In genomic region chr5:133297293-133297692, GRCh38 we compare ENCODE assay signal across 1 cellular context.
A peak's percentile ranks its signal among the peaks of the same experiment; 100 is the strongest.
TF ChIP-seq lines count a peak whose summit lies in the region.

No MANE protein-coding gene starts in this region.

TF ChIP-seq in HEK293, 187 proteins besides CTCF, POLR2A, EP300 and RAD21 (continued from another document and continues in another):
- TF ChIP-seq, protein P1, sequence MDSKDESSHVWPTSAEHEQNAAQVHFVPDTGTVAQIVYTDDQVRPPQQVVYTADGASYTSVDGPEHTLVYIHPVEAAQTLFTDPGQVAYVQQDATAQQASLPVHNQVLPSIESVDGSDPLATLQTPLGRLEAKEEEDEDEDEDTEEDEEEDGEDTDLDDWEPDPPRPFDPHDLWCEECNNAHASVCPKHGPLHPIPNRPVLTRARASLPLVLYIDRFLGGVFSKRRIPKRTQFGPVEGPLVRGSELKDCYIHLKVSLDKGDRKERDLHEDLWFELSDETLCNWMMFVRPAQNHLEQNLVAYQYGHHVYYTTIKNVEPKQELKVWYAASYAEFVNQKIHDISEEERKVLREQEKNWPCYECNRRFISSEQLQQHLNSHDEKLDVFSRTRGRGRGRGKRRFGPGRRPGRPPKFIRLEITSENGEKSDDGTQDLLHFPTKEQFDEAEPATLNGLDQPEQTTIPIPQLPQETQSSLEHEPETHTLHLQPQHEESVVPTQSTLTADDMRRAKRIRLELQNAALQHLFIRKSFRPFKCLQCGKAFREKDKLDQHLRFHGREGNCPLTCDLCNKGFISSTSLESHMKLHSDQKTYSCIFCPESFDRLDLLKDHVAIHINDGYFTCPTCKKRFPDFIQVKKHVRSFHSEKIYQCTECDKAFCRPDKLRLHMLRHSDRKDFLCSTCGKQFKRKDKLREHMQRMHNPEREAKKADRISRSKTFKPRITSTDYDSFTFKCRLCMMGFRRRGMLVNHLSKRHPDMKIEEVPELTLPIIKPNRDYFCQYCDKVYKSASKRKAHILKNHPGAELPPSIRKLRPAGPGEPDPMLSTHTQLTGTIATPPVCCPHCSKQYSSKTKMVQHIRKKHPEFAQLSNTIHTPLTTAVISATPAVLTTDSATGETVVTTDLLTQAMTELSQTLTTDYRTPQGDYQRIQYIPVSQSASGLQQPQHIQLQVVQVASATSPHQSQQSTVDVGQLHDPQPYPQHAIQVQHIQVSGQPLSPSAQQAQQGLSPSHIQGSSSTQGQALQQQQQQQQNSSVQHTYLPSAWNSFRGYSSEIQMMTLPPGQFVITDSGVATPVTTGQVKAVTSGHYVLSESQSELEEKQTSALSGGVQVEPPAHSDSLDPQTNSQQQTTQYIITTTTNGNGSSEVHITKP (tag by site-specific recombination; IDR thresholded peaks at IDR 0.05) = peak; percentile 39
- TF ChIP-seq ZSCAN16 (tag by site-specific recombination; IDR thresholded peaks at IDR 0.05) (no peak), ZNF549 (tag by site-specific recombination; IDR thresholded peaks at IDR 0.05) (no peak), ZBTB10 (tag by site-specific recombination; IDR thresholded peaks at IDR 0.05) (peak; percentile 22; the same call in 1 of the 2 replicates), ZNF623 (tag by site-specific recombination; IDR thresholded peaks at IDR 0.05) (no peak), HIC1 (tag by site-specific recombination; IDR thresholded peaks at IDR 0.05) (peak; percentile 85), ZNF10 (tag by site-specific recombination; IDR thresholded peaks at IDR 0.05) (0 out of 2 replicates have a peak, but pooled peaks have one; percentile 63), BCL11A (tag by site-specific recombination; IDR thresholded peaks at IDR 0.05; ENCODE audit: low read depth) (no peak), GFI1B (tag by site-specific recombination; IDR thresholded peaks at IDR 0.05) (no peak), ZNF350 (tag by site-specific recombination; IDR thresholded peaks at IDR 0.05) (no peak), ZNF521 (tag by site-specific recombination; IDR thresholded peaks at IDR 0.05) (no peak), ZNF548 (tag by site-specific recombination; IDR thresholded peaks at IDR 0.05) (no peak), KLF1 (tag by site-specific recombination; IDR thresholded peaks at IDR 0.05) (no peak), ZNF341 (tag by site-specific recombination; IDR thresholded peaks at IDR 0.05; ENCODE audit: low read depth) (no peak), ZNF530 (tag by site-specific recombination; IDR thresholded peaks at IDR 0.05; ENCODE audit: low read depth) (no peak), ZNF239 (tag by site-specific recombination; IDR thresholded peaks at IDR 0.05) (no peak), HOXD13 (CRISPR knock-in tag; IDR thresholded peaks at IDR 0.05; ENCODE audit: borderline replicate concordance) (no peak), ZNF311 (tag by site-specific recombination; IDR thresholded peaks at IDR 0.05; ENCODE audit: borderline replicate concordance) (no peak), ZFP3 (tag by site-specific recombination; IDR thresholded peaks at IDR 0.05; ENCODE audit: low read depth) (no peak), GLIS1 (tag by site-specific recombination; IDR thresholded peaks at IDR 0.05) (peak; percentile 59), ZNF155 (tag by site-specific recombination; IDR thresholded peaks at IDR 0.05) (no peak), KLF7 (tag by site-specific recombination; IDR thresholded peaks at IDR 0.05; ENCODE audit: borderline replicate concordance) (no peak), ZNF664 (tag by site-specific recombination; IDR thresholded peaks at IDR 0.05) (peak; percentile 97), SALL2 (tag by site-specific recombination; IDR thresholded peaks at IDR 0.05; ENCODE audit: borderline replicate concordance) (no peak), ZEB2 (tag by site-specific recombination; IDR thresholded peaks at IDR 0.05) (no peak), ZNF19 (tag by site-specific recombination; IDR thresholded peaks at IDR 0.05; ENCODE audit: low read depth) (no peak), ZXDB (tag by site-specific recombination; IDR thresholded peaks at IDR 0.05) (peak; percentile 54), ZNF768 (tag by site-specific recombination; IDR thresholded peaks at IDR 0.05) (no peak)
- TF ChIP-seq, protein P2, sequence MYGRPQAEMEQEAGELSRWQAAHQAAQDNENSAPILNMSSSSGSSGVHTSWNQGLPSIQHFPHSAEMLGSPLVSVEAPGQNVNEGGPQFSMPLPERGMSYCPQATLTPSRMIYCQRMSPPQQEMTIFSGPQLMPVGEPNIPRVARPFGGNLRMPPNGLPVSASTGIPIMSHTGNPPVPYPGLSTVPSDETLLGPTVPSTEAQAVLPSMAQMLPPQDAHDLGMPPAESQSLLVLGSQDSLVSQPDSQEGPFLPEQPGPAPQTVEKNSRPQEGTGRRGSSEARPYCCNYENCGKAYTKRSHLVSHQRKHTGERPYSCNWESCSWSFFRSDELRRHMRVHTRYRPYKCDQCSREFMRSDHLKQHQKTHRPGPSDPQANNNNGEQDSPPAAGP (tag by site-specific recombination; IDR thresholded peaks at IDR 0.05) = no peak
- TF ChIP-seq, protein P3, sequence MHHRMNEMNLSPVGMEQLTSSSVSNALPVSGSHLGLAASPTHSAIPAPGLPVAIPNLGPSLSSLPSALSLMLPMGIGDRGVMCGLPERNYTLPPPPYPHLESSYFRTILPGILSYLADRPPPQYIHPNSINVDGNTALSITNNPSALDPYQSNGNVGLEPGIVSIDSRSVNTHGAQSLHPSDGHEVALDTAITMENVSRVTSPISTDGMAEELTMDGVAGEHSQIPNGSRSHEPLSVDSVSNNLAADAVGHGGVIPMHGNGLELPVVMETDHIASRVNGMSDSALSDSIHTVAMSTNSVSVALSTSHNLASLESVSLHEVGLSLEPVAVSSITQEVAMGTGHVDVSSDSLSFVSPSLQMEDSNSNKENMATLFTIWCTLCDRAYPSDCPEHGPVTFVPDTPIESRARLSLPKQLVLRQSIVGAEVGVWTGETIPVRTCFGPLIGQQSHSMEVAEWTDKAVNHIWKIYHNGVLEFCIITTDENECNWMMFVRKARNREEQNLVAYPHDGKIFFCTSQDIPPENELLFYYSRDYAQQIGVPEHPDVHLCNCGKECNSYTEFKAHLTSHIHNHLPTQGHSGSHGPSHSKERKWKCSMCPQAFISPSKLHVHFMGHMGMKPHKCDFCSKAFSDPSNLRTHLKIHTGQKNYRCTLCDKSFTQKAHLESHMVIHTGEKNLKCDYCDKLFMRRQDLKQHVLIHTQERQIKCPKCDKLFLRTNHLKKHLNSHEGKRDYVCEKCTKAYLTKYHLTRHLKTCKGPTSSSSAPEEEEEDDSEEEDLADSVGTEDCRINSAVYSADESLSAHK (tag by site-specific recombination; IDR thresholded peaks at IDR 0.05) = no peak
- TF ChIP-seq, protein P4, sequence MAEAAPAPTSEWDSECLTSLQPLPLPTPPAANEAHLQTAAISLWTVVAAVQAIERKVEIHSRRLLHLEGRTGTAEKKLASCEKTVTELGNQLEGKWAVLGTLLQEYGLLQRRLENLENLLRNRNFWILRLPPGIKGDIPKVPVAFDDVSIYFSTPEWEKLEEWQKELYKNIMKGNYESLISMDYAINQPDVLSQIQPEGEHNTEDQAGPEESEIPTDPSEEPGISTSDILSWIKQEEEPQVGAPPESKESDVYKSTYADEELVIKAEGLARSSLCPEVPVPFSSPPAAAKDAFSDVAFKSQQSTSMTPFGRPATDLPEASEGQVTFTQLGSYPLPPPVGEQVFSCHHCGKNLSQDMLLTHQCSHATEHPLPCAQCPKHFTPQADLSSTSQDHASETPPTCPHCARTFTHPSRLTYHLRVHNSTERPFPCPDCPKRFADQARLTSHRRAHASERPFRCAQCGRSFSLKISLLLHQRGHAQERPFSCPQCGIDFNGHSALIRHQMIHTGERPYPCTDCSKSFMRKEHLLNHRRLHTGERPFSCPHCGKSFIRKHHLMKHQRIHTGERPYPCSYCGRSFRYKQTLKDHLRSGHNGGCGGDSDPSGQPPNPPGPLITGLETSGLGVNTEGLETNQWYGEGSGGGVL (tag by site-specific recombination; IDR thresholded peaks at IDR 0.05) = no peak
- TF ChIP-seq, protein P5, sequence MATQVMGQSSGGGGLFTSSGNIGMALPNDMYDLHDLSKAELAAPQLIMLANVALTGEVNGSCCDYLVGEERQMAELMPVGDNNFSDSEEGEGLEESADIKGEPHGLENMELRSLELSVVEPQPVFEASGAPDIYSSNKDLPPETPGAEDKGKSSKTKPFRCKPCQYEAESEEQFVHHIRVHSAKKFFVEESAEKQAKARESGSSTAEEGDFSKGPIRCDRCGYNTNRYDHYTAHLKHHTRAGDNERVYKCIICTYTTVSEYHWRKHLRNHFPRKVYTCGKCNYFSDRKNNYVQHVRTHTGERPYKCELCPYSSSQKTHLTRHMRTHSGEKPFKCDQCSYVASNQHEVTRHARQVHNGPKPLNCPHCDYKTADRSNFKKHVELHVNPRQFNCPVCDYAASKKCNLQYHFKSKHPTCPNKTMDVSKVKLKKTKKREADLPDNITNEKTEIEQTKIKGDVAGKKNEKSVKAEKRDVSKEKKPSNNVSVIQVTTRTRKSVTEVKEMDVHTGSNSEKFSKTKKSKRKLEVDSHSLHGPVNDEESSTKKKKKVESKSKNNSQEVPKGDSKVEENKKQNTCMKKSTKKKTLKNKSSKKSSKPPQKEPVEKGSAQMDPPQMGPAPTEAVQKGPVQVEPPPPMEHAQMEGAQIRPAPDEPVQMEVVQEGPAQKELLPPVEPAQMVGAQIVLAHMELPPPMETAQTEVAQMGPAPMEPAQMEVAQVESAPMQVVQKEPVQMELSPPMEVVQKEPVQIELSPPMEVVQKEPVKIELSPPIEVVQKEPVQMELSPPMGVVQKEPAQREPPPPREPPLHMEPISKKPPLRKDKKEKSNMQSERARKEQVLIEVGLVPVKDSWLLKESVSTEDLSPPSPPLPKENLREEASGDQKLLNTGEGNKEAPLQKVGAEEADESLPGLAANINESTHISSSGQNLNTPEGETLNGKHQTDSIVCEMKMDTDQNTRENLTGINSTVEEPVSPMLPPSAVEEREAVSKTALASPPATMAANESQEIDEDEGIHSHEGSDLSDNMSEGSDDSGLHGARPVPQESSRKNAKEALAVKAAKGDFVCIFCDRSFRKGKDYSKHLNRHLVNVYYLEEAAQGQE (tag by site-specific recombination; IDR thresholded peaks at IDR 0.05) = no peak
- TF ChIP-seq, protein P6, sequence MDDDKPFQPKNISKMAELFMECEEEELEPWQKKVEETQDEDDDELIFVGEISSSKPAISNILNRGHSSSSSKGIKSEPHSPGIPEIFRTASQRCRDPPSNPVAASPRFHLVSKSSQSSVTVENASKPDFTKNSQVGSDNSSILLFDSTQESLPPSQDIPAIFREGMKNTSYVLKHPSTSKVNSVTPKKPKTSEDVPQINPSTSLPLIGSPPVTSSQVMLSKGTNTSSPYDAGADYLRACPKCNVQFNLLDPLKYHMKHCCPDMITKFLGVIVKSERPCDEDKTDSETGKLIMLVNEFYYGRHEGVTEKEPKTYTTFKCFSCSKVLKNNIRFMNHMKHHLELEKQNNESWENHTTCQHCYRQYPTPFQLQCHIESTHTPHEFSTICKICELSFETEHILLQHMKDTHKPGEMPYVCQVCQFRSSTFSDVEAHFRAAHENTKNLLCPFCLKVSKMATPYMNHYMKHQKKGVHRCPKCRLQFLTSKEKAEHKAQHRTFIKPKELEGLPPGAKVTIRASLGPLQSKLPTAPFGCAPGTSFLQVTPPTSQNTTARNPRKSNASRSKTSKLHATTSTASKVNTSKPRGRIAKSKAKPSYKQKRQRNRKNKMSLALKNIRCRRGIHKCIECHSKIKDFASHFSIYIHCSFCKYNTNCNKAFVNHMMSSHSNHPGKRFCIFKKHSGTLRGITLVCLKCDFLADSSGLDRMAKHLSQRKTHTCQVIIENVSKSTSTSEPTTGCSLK (tag by site-specific recombination; IDR thresholded peaks at IDR 0.05) = no peak
